20 cellular contexts compared by ENCODE assay signal in the genomic region with DNA sequence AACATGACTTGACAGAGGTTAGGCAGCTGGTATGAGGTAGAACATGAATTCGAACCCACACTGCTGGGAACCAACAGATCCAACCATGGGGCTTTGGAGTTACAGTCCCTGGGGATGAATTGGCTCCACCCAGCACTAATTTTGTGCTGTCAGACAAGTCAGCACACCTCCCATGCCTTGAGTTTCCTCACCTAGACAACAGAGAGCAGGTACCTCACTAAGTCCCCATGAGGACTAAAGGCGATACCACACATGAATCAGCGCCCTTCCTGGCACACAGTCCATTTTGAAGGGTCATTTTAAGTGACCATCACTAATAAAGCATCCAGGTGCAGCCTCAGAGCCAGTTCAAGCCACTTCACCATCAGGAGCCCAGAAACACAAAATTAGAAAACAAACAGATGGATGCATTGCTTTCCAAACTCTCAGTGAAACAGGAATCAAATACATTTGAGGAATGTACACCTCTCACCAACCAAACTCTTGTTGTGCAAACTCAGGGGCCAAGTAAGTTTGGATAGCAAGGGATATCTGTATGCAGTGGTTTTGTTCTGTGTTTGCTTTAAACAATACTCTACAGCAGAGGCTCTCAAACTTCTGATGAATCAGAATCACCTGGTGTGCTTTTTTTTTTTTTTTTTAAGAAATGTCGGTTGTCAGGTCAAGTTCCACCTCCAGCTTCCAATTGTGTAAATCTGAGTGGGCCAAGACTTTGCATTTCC. TPM values are rescaled to one million over a fixed set of nuclear protein-coding genes. Genes with fewer than 3 reads are reported as not detected.
DNase-seq lines count a peak whose midpoint lies in the region; ATAC-seq, FAIRE-seq and TF ChIP-seq lines count a peak whose summit lies in the region.
"Had no signal": no experiment of that assay in that cellular context is flagged by ENCODE, and none has a peak within 500 bp of the region (broad histone marks: within the 10 kb centered on the region; RNA-seq: fewer than 3 reads in every experiment).

No MANE protein-coding gene starts in this region.

- H3K4me1 ChIP-seq in GM23248 (ENCODE audit: insufficient read depth) (peaks cover 39% of the 10 kb centered on the region), lower lobe of right lung (no peaks in the 10 kb centered on the region)

- no peak overlapping the region for H3K27ac Mint-ChIP-seq in glutamatergic neuron (ENCODE audit: unreplicated experiment)
- H3K27ac Mint-ChIP-seq: activated CD4-positive, alpha-beta T cell treated with anti-CD3 and anti-CD28 coated beads for 36 hours; endodermal cell had no signal

- H3K4me1 Mint-ChIP-seq in glutamatergic neuron (ENCODE audit: low read depth, unreplicated experiment): peaks cover 5% of the 10 kb centered on the region
- H3K4me1 Mint-ChIP-seq: endodermal cell had no signal

- peaks cover 6% of the 10 kb centered on the region; the same call in 1 of the 2 replicates for H3K36me3 ChIP-seq in GM23248 (ENCODE audit: low read depth)
- H3K36me3 ChIP-seq in bronchial epithelial cell (ENCODE audit: control insufficient read depth, insufficient read depth, low read length): peaks cover 13% of the 10 kb centered on the region
- H3K36me3 ChIP-seq in lower lobe of right lung: peaks cover 90% of the 10 kb centered on the region

- H3K9ac ChIP-seq in GM23248: no peak overlapping the region
- H3K9ac ChIP-seq: KMS-11 had no signal

- H3K27me3 Mint-ChIP-seq in glutamatergic neuron (ENCODE audit: unreplicated experiment): no peaks in the 10 kb centered on the region
- H3K27me3 Mint-ChIP-seq: activated CD4-positive, alpha-beta T cell treated with anti-CD3 and anti-CD28 coated beads for 36 hours had no signal

- peaks cover 36% of the 10 kb centered on the region for H3F3A ChIP-seq in GM23248 (ENCODE audit: insufficient read depth)

- H3K9me2 ChIP-seq in GM23248 (ENCODE audit: insufficient read depth): no peaks in the 10 kb centered on the region

- H2AFZ ChIP-seq in GM23248: no peak overlapping the region

- no peaks in the 10 kb centered on the region for H3K79me2 ChIP-seq in GM23248 (ENCODE audit: insufficient read depth)

- H3K4me3 ChIP-seq in AG10803 (ENCODE audit: low read length) (no peak overlapping the region), GM23248 (no peak overlapping the region), bronchial epithelial cell (ENCODE audit: low read depth, low read length) (no peak overlapping the region), lower lobe of right lung (no peak overlapping the region)
- H3K4me3 ChIP-seq: Peyer's patch had no signal

- H3K4me3 Mint-ChIP-seq in glutamatergic neuron (ENCODE audit: unreplicated experiment): no peak overlapping the region
- H3K4me3 Mint-ChIP-seq: activated CD4-positive, alpha-beta T cell treated with anti-CD3 and anti-CD28 coated beads for 36 hours; endodermal cell had no signal

- H3K27ac ChIP-seq in GM23248 (peak overlapping the region; percentile 66), lower lobe of right lung (no peak overlapping the region)
- H3K27ac ChIP-seq: KMS-11 had no signal

- in situ Hi-C loops in GM23248 (cut with MboI): loop anchor here (25.0 kb wide), 1 partner anchor 633 kb away; no protein-coding TSS in a partner anchor

- peak; percentile 75 for ATAC-seq in lower lobe of right lung
- no peak for ATAC-seq in sciatic nerve
- ATAC-seq: activated CD4-positive, alpha-beta T cell treated with anti-CD3 and anti-CD28 coated beads for 36 hours had no signal

- intact Hi-C loops in lower lobe of right lung (cut with DNase I) (no loop called here), sciatic nerve (cut with DNase I) (no loop called here)

- no peak for FAIRE-seq in bronchial epithelial cell (lab: Jason Lieb, UNC)

- WGBS in GM23248 (ENCODE audit: low coverage in 1 of 2, low lambda C conversion rate in 2 of 2, missing lambda C conversion rate in 2 of 2), 2 experiments: 90 to 96% methylated on average over 4 of the region's 4 CpGs

- DNase-seq in AG10803 (ENCODE audit: low read depth) (peak; percentile 6), GM23248 (no peak), bronchial epithelial cell (ENCODE audit: low read depth) (peak; percentile 51), lower lobe of right lung (no peak), glutamatergic neuron (no peak), sciatic nerve (ENCODE audit: low spot score) (no peak), NCI-H1105 (lab: John Stamatoyannopoulos, UW) (no peak)
- DNase-seq: activated CD4-positive, alpha-beta T cell treated with anti-CD3 and anti-CD28 coated beads for 36 hours; amygdala; GDM1; NCI-H1105 treated with DMSO at 0.1 percent for 48 hours; NCI-H2107; occipital lobe; stimulated activated CD4-positive, alpha-beta T cell treated with anti-CD3 and anti-CD28 coated beads, Interleukin-2, amount 100 ng/mL, for 48 hours had no signal

- no peaks in the 10 kb centered on the region for H4K20me1 ChIP-seq in GM23248 (ENCODE audit: insufficient read depth)

- H3K36me3 Mint-ChIP-seq in glutamatergic neuron (ENCODE audit: unreplicated experiment): no peaks in the 10 kb centered on the region

- no peak for TF ChIP-seq CTCF in AG10803 (conservative IDR thresholded peaks at IDR 0.05; ENCODE audit: low read length)
- TF ChIP-seq CTCF in bronchial epithelial cell (IDR thresholded peaks at IDR 0.05; ENCODE audit: insufficient read depth, low read length, severe bottlenecking): no peak
- TF ChIP-seq CTCF in lower lobe of right lung (IDR thresholded peaks at IDR 0.05): no peak
- TF ChIP-seq CTCF in glutamatergic neuron (IDR thresholded peaks at IDR 0.05; ENCODE audit: partially characterized antibody, unreplicated experiment): no peak

- H3K9me3 Mint-ChIP-seq in glutamatergic neuron (ENCODE audit: unreplicated experiment): no peaks in the 10 kb centered on the region

- H3K9me3 ChIP-seq in GM23248 (ENCODE audit: low read depth) (no peaks in the 10 kb centered on the region), lower lobe of right lung (no peaks in the 10 kb centered on the region)
- H3K9me3 ChIP-seq: Peyer's patch had no signal

- H3K4me2 ChIP-seq in GM23248 (ENCODE audit: unreplicated experiment): peak overlapping the region; percentile 42
- H3K4me2 ChIP-seq: KMS-11 had no signal

- H3K27me3 ChIP-seq in GM23248 (replicated peaks; ENCODE audit: insufficient read depth) (no peaks in the 10 kb centered on the region), bronchial epithelial cell (ENCODE audit: control insufficient read depth, insufficient read depth, low read length) (no peaks in the 10 kb centered on the region), lower lobe of right lung (ENCODE audit: low read depth) (no peaks in the 10 kb centered on the region)
- H3K27me3 ChIP-seq: Peyer's patch had no signal

RNA-seq across cellular contexts. Expression of a gene that starts 10.1 kb away (rescaled TPM):
- 38.2 and 47.7 TPM in 2 replicates for total RNA-seq in GM23248 (2014; rRNA removed; shearing (Covaris generic))
- 78.4 and 79.5 TPM in 2 replicates for polyA plus RNA-seq in GM23248 (2016; fragmentation: Nextera tagmentation; extraction: Ambion mirVana)
- 12.4 and 21.5 TPM in 2 replicates for total RNA-seq in bronchial epithelial cell
- total RNA-seq in lower lobe of right lung: 88.6 TPM
- 86.4 TPM for total RNA-seq in glutamatergic neuron (ENCODE audit: unreplicated experiment)
- 111 TPM for total RNA-seq in sciatic nerve

RNA-seq across cellular contexts. Expression of a gene that starts 45.8 kb away (rescaled TPM):
- total RNA-seq in GM23248 (2014; rRNA removed; shearing (Covaris generic)): 10.4 and 10.6 TPM in 2 replicates
- 12.0 and 12.3 TPM in 2 replicates for polyA plus RNA-seq in GM23248 (2016; fragmentation: Nextera tagmentation; extraction: Ambion mirVana)
- total RNA-seq in bronchial epithelial cell (19.5 and 20.1 TPM in 2 replicates), lower lobe of right lung (19.8 TPM), glutamatergic neuron (ENCODE audit: unreplicated experiment) (27.7 TPM), sciatic nerve (18.9 TPM)

RNA-seq across cellular contexts. Expression of a gene that starts 54.7 kb away (rescaled TPM):
- not detected in 2 replicates for total RNA-seq in GM23248 (2014; rRNA removed; shearing (Covaris generic))
- polyA plus RNA-seq in GM23248 (2016; fragmentation: Nextera tagmentation; extraction: Ambion mirVana): not detected in 2 replicates
- total RNA-seq in bronchial epithelial cell (not detected in 2 replicates), lower lobe of right lung (not detected), glutamatergic neuron (ENCODE audit: unreplicated experiment) (not detected), sciatic nerve (not detected)
- total RNA-seq: activated CD4-positive, alpha-beta T cell treated with anti-CD3 and anti-CD28 coated beads for 36 hours; cerebellum; endodermal cell; left lobe of liver; occipital lobe; Peyer's patch had no signal
- polyA plus RNA-seq: BJ had no signal

Comparison
In these comparisons a context has a peak if more than half of its experiments do, and no peak if none do; other contexts are left out.
1. DNase-seq: peak in AG10803 (single experiment) and bronchial epithelial cell (single experiment); none in GM23248 (single experiment), lower lobe of right lung (single experiment), glutamatergic neuron (single experiment), sciatic nerve (single experiment) and NCI-H1105 (single experiment).